Comparison of ENCODE assay signal across 1 cellular context in the genomic region with DNA sequence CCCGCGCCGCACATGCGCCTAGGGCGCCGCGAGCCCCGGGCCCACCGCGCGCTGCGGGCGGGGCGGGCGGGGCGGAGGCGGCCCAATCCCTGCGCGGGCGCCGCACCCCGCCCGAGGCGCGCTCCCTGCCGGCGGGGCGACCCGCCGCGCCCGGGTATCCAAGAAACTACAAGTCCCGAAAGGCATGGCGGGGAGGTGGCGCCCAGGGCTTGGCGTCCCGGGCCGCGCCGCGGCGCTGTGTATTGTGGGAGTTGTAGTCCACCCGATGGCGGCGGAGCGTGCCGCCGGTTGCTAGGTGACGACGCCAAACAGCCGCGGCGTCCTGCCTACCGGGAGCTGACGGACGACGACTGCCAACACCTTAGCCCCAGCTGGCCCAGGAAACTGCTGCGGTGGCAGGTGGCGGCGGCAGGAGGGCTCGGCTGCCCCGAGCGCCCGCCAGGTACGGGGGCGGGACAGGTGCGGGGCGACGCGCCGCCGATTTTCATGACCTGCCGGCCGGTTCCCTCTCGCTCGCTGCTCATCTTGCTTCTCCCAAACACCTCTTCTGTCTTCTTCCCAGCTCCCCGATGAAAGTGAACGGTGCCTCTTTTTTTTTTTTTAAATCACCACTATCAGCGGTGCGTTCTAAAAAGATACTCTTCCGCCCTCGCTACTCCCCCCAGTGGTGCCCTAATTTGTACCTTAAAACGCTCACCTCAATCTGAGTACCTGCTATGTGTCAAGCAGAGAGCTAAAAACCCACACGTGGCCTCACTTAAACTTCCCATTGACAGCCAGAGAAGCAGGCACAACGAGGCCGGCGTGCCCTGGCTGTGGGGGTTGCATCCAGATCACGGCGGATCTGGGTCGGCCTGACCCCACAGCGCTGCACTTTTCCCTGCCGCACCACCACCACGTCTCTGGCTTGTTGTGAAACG.
TF ChIP-seq lines count a peak whose summit lies in the region.

TSS of gene CFAP99 (plus strand) at position 304 of the 920 bp plus-strand sequence.

TF ChIP-seq in HEK293, 187 proteins besides CTCF, POLR2A, EP300 and RAD21 (continued from another document):
- TF ChIP-seq ZNF654 (tag by site-specific recombination; IDR thresholded peaks at IDR 0.05; ENCODE audit: low read depth) = no peak
- peak; percentile 48; the same call in 1 of the 2 replicates for TF ChIP-seq ZBTB11 (tag by site-specific recombination; conservative IDR thresholded peaks at IDR 0.05; ENCODE audit: low read depth)
- no peak for TF ChIP-seq TRIM28 (IDR thresholded peaks at IDR 0.05; ENCODE audit: borderline replicate concordance, low read length)
- no peak for TF ChIP-seq ZNF521 (tag by site-specific recombination; IDR thresholded peaks at IDR 0.05)
- TF ChIP-seq ZNF132 (tag by site-specific recombination; IDR thresholded peaks at IDR 0.05; ENCODE audit: borderline replicate concordance) = no peak
- TF ChIP-seq ZBTB17 (tag by site-specific recombination; IDR thresholded peaks at IDR 0.05) = peak; percentile 48
- TF ChIP-seq ZNF76 (tag by site-specific recombination; IDR thresholded peaks at IDR 0.05; ENCODE audit: borderline replicate concordance, low read depth) = peak; percentile 97
- no peak for TF ChIP-seq RBAK (tag by site-specific recombination; IDR thresholded peaks at IDR 0.05)
- TF ChIP-seq KLF10 (tag by site-specific recombination; IDR thresholded peaks at IDR 0.05) = no peak; the same call in 1 of the 2 replicates
- TF ChIP-seq BCL11B (tag by site-specific recombination; IDR thresholded peaks at IDR 0.05; ENCODE audit: low read depth) = no peak
- TF ChIP-seq YY2 (tag by site-specific recombination; IDR thresholded peaks at IDR 0.05) = peak; percentile 77
- no peak for TF ChIP-seq ZNF266 (tag by site-specific recombination; IDR thresholded peaks at IDR 0.05; ENCODE audit: low read depth)
- no peak for TF ChIP-seq ZNF561 (tag by site-specific recombination; IDR thresholded peaks at IDR 0.05; ENCODE audit: borderline replicate concordance)
- TF ChIP-seq ZNF2 (tag by site-specific recombination; IDR thresholded peaks at IDR 0.05) = no peak; the same call in 1 of the 2 replicates
- no peak for TF ChIP-seq ELK4 (IDR thresholded peaks at IDR 0.05; ENCODE audit: borderline replicate concordance, low read depth, low read length)
- no peak for TF ChIP-seq ZNF629 (tag by site-specific recombination; IDR thresholded peaks at IDR 0.05)
- peak; percentile 81 for TF ChIP-seq ZEB2 (tag by site-specific recombination; IDR thresholded peaks at IDR 0.05)
- TF ChIP-seq, protein P1, sequence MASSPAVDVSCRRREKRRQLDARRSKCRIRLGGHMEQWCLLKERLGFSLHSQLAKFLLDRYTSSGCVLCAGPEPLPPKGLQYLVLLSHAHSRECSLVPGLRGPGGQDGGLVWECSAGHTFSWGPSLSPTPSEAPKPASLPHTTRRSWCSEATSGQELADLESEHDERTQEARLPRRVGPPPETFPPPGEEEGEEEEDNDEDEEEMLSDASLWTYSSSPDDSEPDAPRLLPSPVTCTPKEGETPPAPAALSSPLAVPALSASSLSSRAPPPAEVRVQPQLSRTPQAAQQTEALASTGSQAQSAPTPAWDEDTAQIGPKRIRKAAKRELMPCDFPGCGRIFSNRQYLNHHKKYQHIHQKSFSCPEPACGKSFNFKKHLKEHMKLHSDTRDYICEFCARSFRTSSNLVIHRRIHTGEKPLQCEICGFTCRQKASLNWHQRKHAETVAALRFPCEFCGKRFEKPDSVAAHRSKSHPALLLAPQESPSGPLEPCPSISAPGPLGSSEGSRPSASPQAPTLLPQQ (tag by site-specific recombination; IDR thresholded peaks at IDR 0.05) = no peak
- peak; percentile 42; the same call in 1 of the 2 replicates for TF ChIP-seq KLF9 (tag by site-specific recombination; IDR thresholded peaks at IDR 0.05; ENCODE audit: low read depth)
- no peak for TF ChIP-seq ZNF112 (tag by site-specific recombination; IDR thresholded peaks at IDR 0.05)
- peak; percentile 66 for TF ChIP-seq KLF8 (tag by site-specific recombination; IDR thresholded peaks at IDR 0.05)
- peak; percentile 41; the same call in 1 of the 2 replicates for TF ChIP-seq OSR2 (tag by site-specific recombination; IDR thresholded peaks at IDR 0.05)
- TF ChIP-seq ZNF394 (tag by site-specific recombination; IDR thresholded peaks at IDR 0.05; ENCODE audit: borderline replicate concordance) = 0 out of 2 replicates have a peak, but pooled peaks have one; percentile 23
- no peak for TF ChIP-seq ZNF549 (tag by site-specific recombination; IDR thresholded peaks at IDR 0.05)
- no peak for TF ChIP-seq ZNF660 (tag by site-specific recombination; IDR thresholded peaks at IDR 0.05)
- TF ChIP-seq ZBTB8A (tag by site-specific recombination; IDR thresholded peaks at IDR 0.05) = peak; percentile 42
- TF ChIP-seq MYNN (tag by site-specific recombination; IDR thresholded peaks at IDR 0.05; ENCODE audit: borderline replicate concordance) = no peak
- TF ChIP-seq HIC1 (tag by site-specific recombination; IDR thresholded peaks at IDR 0.05) = peak; percentile 28; the same call in 1 of the 2 replicates
- TF ChIP-seq ZSCAN23 (tag by site-specific recombination; IDR thresholded peaks at IDR 0.05) = no peak
- TF ChIP-seq SP2 (tag by site-specific recombination; IDR thresholded peaks at IDR 0.05) = peak; percentile 36; the same call in 1 of the 2 replicates
- TF ChIP-seq PRDM1 (tag by site-specific recombination; IDR thresholded peaks at IDR 0.05) = no peak
- TF ChIP-seq ZBTB20 (tag by site-specific recombination; IDR thresholded peaks at IDR 0.05) = peak; percentile 28; the same call in 1 of the 2 replicates
- TF ChIP-seq ZFP37 (tag by site-specific recombination; IDR thresholded peaks at IDR 0.05) = no peak
- no peak for TF ChIP-seq SALL2 (tag by site-specific recombination; IDR thresholded peaks at IDR 0.05; ENCODE audit: borderline replicate concordance)
- TF ChIP-seq ZNF133 (tag by site-specific recombination; IDR thresholded peaks at IDR 0.05) = no peak
- TF ChIP-seq YY1 (tag by site-specific recombination; IDR thresholded peaks at IDR 0.05) = peak; percentile 56; the same call in 1 of the 2 replicates
- no peak for TF ChIP-seq SCRT1 (tag by site-specific recombination; IDR thresholded peaks at IDR 0.05; ENCODE audit: borderline replicate concordance)
- no peak for TF ChIP-seq ZNF768 (tag by site-specific recombination; IDR thresholded peaks at IDR 0.05)
- no peak for TF ChIP-seq ZNF157 (tag by site-specific recombination; IDR thresholded peaks at IDR 0.05)
- TF ChIP-seq SETDB1 (IDR thresholded peaks at IDR 0.05; ENCODE audit: insufficient read length, low read length) = no peak
- TF ChIP-seq ZNF302 (tag by site-specific recombination; IDR thresholded peaks at IDR 0.05; ENCODE audit: low read depth) = no peak
- TF ChIP-seq ZNF10 (tag by site-specific recombination; IDR thresholded peaks at IDR 0.05) = no peak
- peak; percentile 74 for TF ChIP-seq SP3 (tag by site-specific recombination; IDR thresholded peaks at IDR 0.05)
- TF ChIP-seq EGR2 (tag by site-specific recombination; IDR thresholded peaks at IDR 0.05; ENCODE audit: low read depth) = no peak
- TF ChIP-seq ZNF596 (tag by site-specific recombination; IDR thresholded peaks at IDR 0.05) = no peak
- TF ChIP-seq, protein P2, sequence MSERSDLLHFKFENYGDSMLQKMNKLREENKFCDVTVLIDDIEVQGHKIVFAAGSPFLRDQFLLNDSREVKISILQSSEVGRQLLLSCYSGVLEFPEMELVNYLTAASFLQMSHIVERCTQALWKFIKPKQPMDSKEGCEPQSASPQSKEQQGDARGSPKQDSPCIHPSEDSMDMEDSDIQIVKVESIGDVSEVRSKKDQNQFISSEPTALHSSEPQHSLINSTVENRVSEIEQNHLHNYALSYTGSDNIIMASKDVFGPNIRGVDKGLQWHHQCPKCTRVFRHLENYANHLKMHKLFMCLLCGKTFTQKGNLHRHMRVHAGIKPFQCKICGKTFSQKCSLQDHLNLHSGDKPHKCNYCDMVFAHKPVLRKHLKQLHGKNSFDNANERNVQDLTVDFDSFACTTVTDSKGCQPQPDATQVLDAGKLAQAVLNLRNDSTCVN (tag by site-specific recombination; optimal IDR thresholded peaks at IDR 0.05) = peak; percentile 69
- no peak for TF ChIP-seq ZNF585B (tag by site-specific recombination; IDR thresholded peaks at IDR 0.05)
- TF ChIP-seq, protein P3, sequence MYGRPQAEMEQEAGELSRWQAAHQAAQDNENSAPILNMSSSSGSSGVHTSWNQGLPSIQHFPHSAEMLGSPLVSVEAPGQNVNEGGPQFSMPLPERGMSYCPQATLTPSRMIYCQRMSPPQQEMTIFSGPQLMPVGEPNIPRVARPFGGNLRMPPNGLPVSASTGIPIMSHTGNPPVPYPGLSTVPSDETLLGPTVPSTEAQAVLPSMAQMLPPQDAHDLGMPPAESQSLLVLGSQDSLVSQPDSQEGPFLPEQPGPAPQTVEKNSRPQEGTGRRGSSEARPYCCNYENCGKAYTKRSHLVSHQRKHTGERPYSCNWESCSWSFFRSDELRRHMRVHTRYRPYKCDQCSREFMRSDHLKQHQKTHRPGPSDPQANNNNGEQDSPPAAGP (tag by site-specific recombination; IDR thresholded peaks at IDR 0.05) = no peak
- no peak for TF ChIP-seq GLI4 (tag by site-specific recombination; IDR thresholded peaks at IDR 0.05)
- no peak for TF ChIP-seq ZNF433 (tag by site-specific recombination; IDR thresholded peaks at IDR 0.05; ENCODE audit: low read depth)
